In genomic region chr15:91049378-91050127, GRCh38 we compare ENCODE assay signal across 9 cellular contexts. TPM values are rescaled to one million over a fixed set of nuclear protein-coding genes. Genes with fewer than 3 reads are reported as not detected.
DNase-seq lines count a peak whose midpoint lies in the region; ATAC-seq and TF ChIP-seq lines count a peak whose summit lies in the region.
"Had no signal": no experiment of that assay in that cellular context is flagged by ENCODE, and none has a peak within 500 bp of the region (broad histone marks: within the 10 kb centered on the region; RNA-seq: fewer than 3 reads in every experiment).

No MANE protein-coding gene starts in this region.

- H3K27ac Mint-ChIP-seq in activated CD4-positive, alpha-beta memory T cell treated with anti-CD3 and anti-CD28 coated beads for 36 hours: no peak overlapping the region
- peak overlapping the region in 4 of 10 donors; percentile 3 to 48 (median 15) for H3K27ac Mint-ChIP-seq in naive thymus-derived CD8-positive, alpha-beta T cell
- H3K27ac Mint-ChIP-seq: stimulated activated naive CD8-positive, alpha-beta T cell treated with anti-CD3 and anti-CD28 coated beads, Interleukin-15, Interleukin-2, amounts not matched to agents 100 ng/mL and 50 ng/mL, for 24 hours had no signal

- intact Hi-C loops in activated CD4-positive, alpha-beta memory T cell treated with anti-CD3 and anti-CD28 coated beads for 36 hours (cut with micrococcal nuclease): loop anchor here (1.0 kb wide), 1 partner anchor 93 kb away; no protein-coding TSS in a partner anchor

- H3K27me3 Mint-ChIP-seq in activated CD4-positive, alpha-beta memory T cell treated with anti-CD3 and anti-CD28 coated beads for 36 hours: peaks cover 9% of the 10 kb centered on the region
- H3K27me3 Mint-ChIP-seq in naive thymus-derived CD8-positive, alpha-beta T cell: peaks cover 3 to 30% (median 13%) of the 10 kb centered on the region in 5 donors

- no peaks in the 10 kb centered on the region for H3K36me3 Mint-ChIP-seq in activated CD4-positive, alpha-beta memory T cell treated with anti-CD3 and anti-CD28 coated beads for 36 hours
- H3K36me3 Mint-ChIP-seq in naive thymus-derived CD8-positive, alpha-beta T cell: no peaks in the 10 kb centered on the region

- H3K27ac ChIP-seq in C4-2B (no peak overlapping the region), tibial nerve (no peak overlapping the region)

- TF ChIP-seq POLR2A in erythroblast (IDR thresholded peaks at IDR 0.05; ENCODE audit: low read length): no peak
- no peak for TF ChIP-seq POLR2A in tibial nerve (IDR thresholded peaks at IDR 0.05)

- H3K4me1 ChIP-seq in tibial nerve: peaks cover 0 to 14% (median 0%) of the 10 kb centered on the region in 4 donors

- peaks cover 5% of the 10 kb centered on the region for H3K9me3 Mint-ChIP-seq in activated CD4-positive, alpha-beta memory T cell treated with anti-CD3 and anti-CD28 coated beads for 36 hours
- H3K9me3 Mint-ChIP-seq in naive thymus-derived CD8-positive, alpha-beta T cell: peaks cover 0 to 3% (median 0%) of the 10 kb centered on the region in 9 donors
- H3K9me3 Mint-ChIP-seq: stimulated activated naive CD8-positive, alpha-beta T cell treated with anti-CD3 and anti-CD28 coated beads, Interleukin-15, Interleukin-2, amounts not matched to agents 100 ng/mL and 50 ng/mL, for 24 hours had no signal

- POLR2A ChIA-PET in activated CD4-positive, alpha-beta memory T cell treated with anti-CD3 and anti-CD28 coated beads for 36 hours (lab: Charles Lee): interaction anchor here (1.0 kb wide), 1 partner anchor 28 kb away, joined by 4 read pairs; no protein-coding TSS in a partner anchor
- POLR2A ChIA-PET in naive thymus-derived CD8-positive, alpha-beta T cell (lab: Charles Lee): interaction anchor here (0.9 to 1.2 kb wide), 3 partner anchors 93 to 118 kb away, joined by 3 read pairs; partner anchors contain the start of gene RCCD1

- H3K36me3 ChIP-seq in tibial nerve: no peaks in the 10 kb centered on the region

- WGBS in tibial nerve, 2 donors: 18 to 22% methylated on average over 12 of the region's 12 CpGs

- TF ChIP-seq CTCF in C4-2B (conservative IDR thresholded peaks at IDR 0.05) (peak; percentile 82), tibial nerve (IDR thresholded peaks at IDR 0.05) (peak; percentile 52 to 68 (median 60))

- H3K27me3 ChIP-seq in tibial nerve: peaks cover 0 to 3% of the 10 kb centered on the region in 2 donors

- no peak for TF ChIP-seq EP300 in tibial nerve (IDR thresholded peaks at IDR 0.05)

- peak; percentile 79 for DNase-seq in NCI-H526 treated with DMSO at 0.1 percent for 48 hours (lab: John Stamatoyannopoulos, UW)
- DNase-seq in activated CD4-positive, alpha-beta memory T cell treated with anti-CD3 and anti-CD28 coated beads for 36 hours: peak; percentile 72
- peak; percentile 74 to 82 for DNase-seq in erythroblast (lab: John Stamatoyannopoulos, UW)
- DNase-seq in naive thymus-derived CD8-positive, alpha-beta T cell: peak in 8 of 10 donors; percentile 14 to 63 (median 41)
- DNase-seq in tibial nerve (ENCODE audit: low spot score in 2 of 2): peak; percentile 45 to 89

- peaks cover 16% of the 10 kb centered on the region for H3K4me1 Mint-ChIP-seq in activated CD4-positive, alpha-beta memory T cell treated with anti-CD3 and anti-CD28 coated beads for 36 hours (ENCODE audit: low read depth)
- H3K4me1 Mint-ChIP-seq in naive thymus-derived CD8-positive, alpha-beta T cell: peaks cover 16 to 30% (median 26%) of the 10 kb centered on the region in 4 donors

- H3K9me3 ChIP-seq in tibial nerve: no peaks in the 10 kb centered on the region

- ATAC-seq in GM19035 (IDR thresholded peaks at IDR 0.05; ENCODE audit: unreplicated experiment): peak; percentile 81
- peak; percentile 74 for ATAC-seq in HG03457 (IDR thresholded peaks at IDR 0.05; ENCODE audit: unreplicated experiment)
- peak; percentile 69 to 85 for ATAC-seq in naive thymus-derived CD8-positive, alpha-beta T cell

- no peak overlapping the region for H3K4me3 Mint-ChIP-seq in activated CD4-positive, alpha-beta memory T cell treated with anti-CD3 and anti-CD28 coated beads for 36 hours
- peak overlapping the region in 1 of 10 donors; percentile 14 for H3K4me3 Mint-ChIP-seq in naive thymus-derived CD8-positive, alpha-beta T cell
- H3K4me3 Mint-ChIP-seq: stimulated activated naive CD8-positive, alpha-beta T cell treated with anti-CD3 and anti-CD28 coated beads, Interleukin-15, Interleukin-2, amounts not matched to agents 100 ng/mL and 50 ng/mL, for 24 hours had no signal

- H3K4me3 ChIP-seq in tibial nerve: no peak overlapping the region

- CTCF ChIA-PET in activated CD4-positive, alpha-beta memory T cell treated with anti-CD3 and anti-CD28 coated beads for 36 hours (lab: Charles Lee): interaction anchor here (0.6 to 3.3 kb wide), 14 partner anchors 16 to 222 kb away, joined by 3 to 32 read pairs (median 6); partner anchors contain the start of genes FURIN, HDDC3, MAN2A2 and RCCD1

RNA-seq across cellular contexts. Expression of gene VPS33B, which starts 27.2 kb away (rescaled TPM):
- total RNA-seq in activated CD4-positive, alpha-beta memory T cell treated with anti-CD3 and anti-CD28 coated beads for 36 hours: 10 to 100 TPM; 26.4 to 26.5 TPM
- total RNA-seq in naive thymus-derived CD8-positive, alpha-beta T cell: 10 to 100 TPM; 23.6 to 27.1 TPM
- polyA plus RNA-seq in naive thymus-derived CD8-positive, alpha-beta T cell: 10 to 100 TPM in 1 of 3 donors, 1 to 10 TPM in 2; 5.3 to 12.4 (median 7.7) TPM
- 10 to 100 TPM in 2 of 4 donors, 1 to 10 TPM in 2; 8.7 to 10.9 (median 10.1) TPM for total RNA-seq in tibial nerve

RNA-seq across cellular contexts. Expression of gene SV2B, which starts 50.5 kb away (rescaled TPM):
- under 1 TPM; 0.02 to 0.05 TPM for total RNA-seq in activated CD4-positive, alpha-beta memory T cell treated with anti-CD3 and anti-CD28 coated beads for 36 hours
- total RNA-seq in naive thymus-derived CD8-positive, alpha-beta T cell: under 1 TPM; 0.05 to 0.08 TPM
- polyA plus RNA-seq in naive thymus-derived CD8-positive, alpha-beta T cell: under 1 TPM in 1 of 3 donors, not detected in 2; 0.02 TPM
- 10 to 100 TPM in 3 of 4 donors, 1 to 10 TPM in 1; 8.3 to 20.5 (median 17.1) TPM for total RNA-seq in tibial nerve

RNA-seq across cellular contexts. Expression of gene PRC1, which starts 55.2 kb away (rescaled TPM):
- total RNA-seq in activated CD4-positive, alpha-beta memory T cell treated with anti-CD3 and anti-CD28 coated beads for 36 hours: 100 to 1,000 TPM; 151 to 158 TPM
- 1 to 10 TPM; 4.4 to 5.0 TPM for total RNA-seq in naive thymus-derived CD8-positive, alpha-beta T cell
- 1 to 10 TPM in 2 of 3 donors, under 1 TPM in 1; 0.77 to 2.3 (median 1.2) TPM for polyA plus RNA-seq in naive thymus-derived CD8-positive, alpha-beta T cell
- 10 to 100 TPM; 12.1 to 31.0 (median 14.9) TPM for total RNA-seq in tibial nerve

Comparison
In these comparisons a context has a peak if more than half of its experiments do, and no peak if none do; other contexts are left out.
1. RNA of gene SV2B, which starts 50.5 kb away (total RNA-seq): 8.3 to 20.5 TPM in tibial nerve; 0.05 to 0.08 TPM in naive thymus-derived CD8-positive, alpha-beta T cell and 0.02 to 0.05 TPM in activated CD4-positive, alpha-beta memory T cell treated with anti-CD3 and anti-CD28 coated beads for 36 hours; every median in the first group is over 4 times any median in the second.
2. RNA of gene PRC1, which starts 55.2 kb away (total RNA-seq): 151 to 158 TPM in activated CD4-positive, alpha-beta memory T cell treated with anti-CD3 and anti-CD28 coated beads for 36 hours; 12.1 to 31.0 TPM in tibial nerve and 4.4 to 5.0 TPM in naive thymus-derived CD8-positive, alpha-beta T cell; every median in the first group is over 4 times any median in the second.
3. Peak in every context shown above with its lines, with median percentiles within 50 percentile points of each other: ATAC-seq and DNase-seq.